8 cellular contexts compared by ENCODE assay signal in genomic region chr22:40951795-40952602, GRCh38. TPM values are rescaled to one million over a fixed set of nuclear protein-coding genes. Genes with fewer than 3 reads are reported as not detected.
DNase-seq lines count a peak whose midpoint lies in the region; ATAC-seq, FAIRE-seq and TF ChIP-seq lines count a peak whose summit lies in the region.

No MANE protein-coding gene starts in this region.

- POLR2A ChIA-PET in K562 (lab: Yijun Ruan, JAX): interaction anchor here (0.6 to 0.8 kb wide), 7 partner anchors 9 to 355 kb away, joined by 3 to 4 read pairs (median 3); partner anchors contain the start of gene RANGAP1

- in situ Hi-C loops in K562 (cut with MboI): loop anchor here (10.0 kb wide), 1 partner anchor 133 kb away; no protein-coding TSS in a partner anchor

- H3K9me3 ChIP-seq in K562 (replicated peaks; ENCODE audit: control insufficient read depth, insufficient read depth, low read depth, low read length) (no peaks in the 10 kb centered on the region), mesenchymal stem cell (ENCODE audit: control insufficient read depth, low read length) (no peaks in the 10 kb centered on the region), upper lobe of right lung (no peaks in the 10 kb centered on the region)

- H3K27me3 ChIP-seq in K562 (ENCODE audit: control insufficient read depth in 2 of 2, insufficient read depth in 2 of 2, low read length in 2 of 2) (no peaks in the 10 kb centered on the region), mesenchymal stem cell (ENCODE audit: control insufficient read depth in 1 of 2, insufficient read depth in 1 of 2, low read length in 2 of 2) (no peaks in the 10 kb centered on the region), upper lobe of right lung (no peaks in the 10 kb centered on the region)

- H3K9ac ChIP-seq in K562 (ENCODE audit: insufficient read depth in 1 of 2, low read depth in 2 of 2, low read length in 2 of 2) (peak overlapping the region; percentile 81 to 90), mesenchymal stem cell (ENCODE audit: low read length) (peak overlapping the region; percentile 98)

- H3K4me1 ChIP-seq in K562 (replicated peaks in 1 of 2; ENCODE audit: control insufficient read depth in 2 of 2, insufficient read depth in 2 of 2, low read length in 2 of 2): peaks cover 22 to 23% of the 10 kb centered on the region in 2 experiments; a peak in 4 of 5 replicates
- peaks cover 3% of the 10 kb centered on the region for H3K4me1 ChIP-seq in mesenchymal stem cell (ENCODE audit: control insufficient read depth, insufficient read depth, low read depth, low read length)
- peaks cover 19% of the 10 kb centered on the region for H3K4me1 ChIP-seq in upper lobe of right lung

- H3K79me2 ChIP-seq in K562 (ENCODE audit: control insufficient read depth, insufficient read depth, low read length): peaks cover 50% of the 10 kb centered on the region

- peak overlapping the region; percentile 70 for H4K91ac ChIP-seq in mesenchymal stem cell (ENCODE audit: low read length)

- CTCF ChIA-PET in K562 (lab: Yijun Ruan, JAX; ENCODE audit: low intra/inter-chr PET ratio): no interaction called here

- no peak for TF ChIP-seq EP300 in Ishikawa (IDR thresholded peaks at IDR 0.05; ENCODE audit: borderline replicate concordance)
- no peak for TF ChIP-seq EP300 in K562 (IDR thresholded peaks at IDR 0.05; ENCODE audit: low read length)

- H2BK5ac ChIP-seq in mesenchymal stem cell (ENCODE audit: low read depth, low read length, poor library complexity, severe bottlenecking): no peak overlapping the region

- H3K23ac ChIP-seq in mesenchymal stem cell (ENCODE audit: low read length in 2 of 2): no peak overlapping the region

- BruUV-seq in K562 (replicated peaks; lab: Mats Ljungman, UMichigan): TSS peak; percentile 66

- H3K18ac ChIP-seq in mesenchymal stem cell (ENCODE audit: low read depth in 1 of 2, low read length in 2 of 2): peak overlapping the region; percentile 91 to 97

- FAIRE-seq in K562 (lab: Jason Lieb, UNC): peak; percentile 11

- peak overlapping the region; percentile 74 for H4K8ac ChIP-seq in mesenchymal stem cell (ENCODE audit: low read length)

- peak overlapping the region; percentile 12 for H2BK15ac ChIP-seq in mesenchymal stem cell (ENCODE audit: low read depth, poor library complexity, severe bottlenecking)

- peaks cover 2% of the 10 kb centered on the region for H3K79me1 ChIP-seq in mesenchymal stem cell (replicated peaks; ENCODE audit: low read length, poor library complexity, severe bottlenecking)

- H2AFZ ChIP-seq in K562 (ENCODE audit: low read depth, low read length) (peak overlapping the region; percentile 61), mesenchymal stem cell (ENCODE audit: low read depth, low read length) (no peak overlapping the region)

- peak overlapping the region; percentile 23 for H2AK5ac ChIP-seq in mesenchymal stem cell (ENCODE audit: low read length, severe bottlenecking)

- TF ChIP-seq CTCF in K562 (IDR thresholded peaks at IDR 0.05 in 2 of 3, conservative IDR thresholded peaks at IDR 0.05 in 1 of 3; ENCODE audit: insufficient read depth in 2 of 3, low read depth in 1 of 3, low read length in 3 of 3): no peak
- no peak for TF ChIP-seq CTCF in upper lobe of right lung (IDR thresholded peaks at IDR 0.05)

- H3K27ac ChIP-seq in K562 (ENCODE audit: extremely low read depth, low read depth, low read length) (peak overlapping the region; percentile 77), mesenchymal stem cell (ENCODE audit: low read length, poor library complexity, severe bottlenecking) (peak overlapping the region; percentile 92), upper lobe of right lung (peak overlapping the region; percentile 97)

- H2BK120ac ChIP-seq in mesenchymal stem cell (ENCODE audit: low read depth, low read length): peak overlapping the region; percentile 68

- intact Hi-C loops in K562 (cut with micrococcal nuclease): loop anchor here (1.0 kb wide), 1 partner anchor 139 kb away; no protein-coding TSS in a partner anchor
- intact Hi-C loops in upper lobe of right lung (cut with DNase I): loop anchor here (5.0 kb wide), 1 partner anchor 140 kb away; the partner anchor contains the start of gene EP300

- H3K4ac ChIP-seq in mesenchymal stem cell (ENCODE audit: low read depth in 1 of 2, low read length in 2 of 2): peak overlapping the region; percentile 57 to 92

- no peaks in the 10 kb centered on the region for H4K20me1 ChIP-seq in K562 (replicated peaks; ENCODE audit: control insufficient read depth, insufficient read depth, low read length)

- TF ChIP-seq RAD21 in Ishikawa (IDR thresholded peaks at IDR 0.05; ENCODE audit: low read depth) (no peak), K562 (CRISPR knock-in tag; conservative IDR thresholded peaks at IDR 0.05 in 1 of 2, IDR thresholded peaks at IDR 0.05 in 1 of 2) (no peak)

- H3K4me3 ChIP-seq in K562 (peak overlapping the region; percentile 47), mesenchymal stem cell (ENCODE audit: insufficient read depth in 1 of 2, low read depth in 1 of 2, low read length in 2 of 2) (peak overlapping the region; percentile 68 to 95), upper lobe of right lung (peak overlapping the region; percentile 58)

- 0 out of 2 replicates have a peak, but pooled peaks have one; percentile 57 for TF ChIP-seq POLR2A in K562 (conservative IDR thresholded peaks at IDR 0.05)

- H3K4me2 ChIP-seq in K562 (ENCODE audit: insufficient read depth, low read length): peak overlapping the region; percentile 79
- H3K4me2 ChIP-seq in mesenchymal stem cell (ENCODE audit: low read length, poor library complexity, severe bottlenecking): peak overlapping the region; percentile 89

- H2BK12ac ChIP-seq in mesenchymal stem cell (ENCODE audit: low read length in 2 of 2): peak overlapping the region in 1 of 2 experiments; percentile 10

- H3K36me3 ChIP-seq in K562 (ENCODE audit: control insufficient read depth, insufficient read depth, low read length) (peaks cover 33% of the 10 kb centered on the region), mesenchymal stem cell (ENCODE audit: control insufficient read depth in 1 of 2, insufficient read depth in 2 of 2, low read depth in 1 of 2, low read length in 2 of 2) (peaks cover 14 to 32% of the 10 kb centered on the region in 2 experiments), upper lobe of right lung (peaks cover 31% of the 10 kb centered on the region)

- 0% methylated on average over 14 of the region's 21 CpGs for WGBS in K562 (ENCODE audit: insufficient coverage, low coverage, missing lambda C conversion rate)
- WGBS in mesenchymal stem cell: 16% methylated on average over 7 of the region's 21 CpGs

- peak; percentile 29 for ATAC-seq in K562
- ATAC-seq in upper lobe of right lung: no peak
- no peak for ATAC-seq in GM21723 (IDR thresholded peaks at IDR 0.05; ENCODE audit: unreplicated experiment)
- ATAC-seq in HG03139 (IDR thresholded peaks at IDR 0.05; ENCODE audit: unreplicated experiment): no peak

- DNase-seq in ELR (ENCODE audit: low read depth): peak; percentile 35
- DNase-seq in K562 (ENCODE audit: extremely low read depth in 1 of 4, low spot score in 3 of 4): peak in 1 of 4 experiments; percentile 17
- DNase-seq in mesenchymal stem cell: no peak
- DNase-seq in upper lobe of right lung: no peak
- no peak for DNase-seq in DMS53 (lab: John Stamatoyannopoulos, UW)

- peak overlapping the region in 1 of 2 experiments; percentile 68 for H3K14ac ChIP-seq in mesenchymal stem cell (ENCODE audit: low read length in 2 of 2)

- no peaks in the 10 kb centered on the region for H3K9me1 ChIP-seq in K562 (ENCODE audit: control insufficient read depth, insufficient read depth, low read length)

TF ChIP-seq in Ishikawa, 13 proteins besides CTCF, POLR2A, EP300 and RAD21:
- TF ChIP-seq TEAD4 (IDR thresholded peaks at IDR 0.05) (no peak), YY1 (IDR thresholded peaks at IDR 0.05; ENCODE audit: low read depth) (peak; percentile 79)
TF ChIP-seq in Ishikawa: peak in this region for 1.

TF ChIP-seq in K562, 482 proteins besides CTCF, POLR2A, EP300 and RAD21 (continues in another document):
- peak; percentile 13 for TF ChIP-seq TAF1 (IDR thresholded peaks at IDR 0.05; ENCODE audit: control insufficient read depth, extremely low read depth, insufficient read depth, low read length, severe bottlenecking)
- no peak for TF ChIP-seq NR2C2 (CRISPR knock-in tag; IDR thresholded peaks at IDR 0.05)
- TF ChIP-seq NR2C2 (tag; IDR thresholded peaks at IDR 0.05): peak; percentile 86
- no peak for TF ChIP-seq RBM14 (IDR thresholded peaks at IDR 0.05; ENCODE audit: borderline replicate concordance, insufficient read depth, low read depth, low read length)
- no peak for TF ChIP-seq PRMT5 (CRISPR knock-in tag; IDR thresholded peaks at IDR 0.05)
- TF ChIP-seq ZFX (CRISPR knock-in tag; IDR thresholded peaks at IDR 0.05): peak; percentile 51
- TF ChIP-seq ARID2 (IDR thresholded peaks at IDR 0.05): no peak
- no peak for TF ChIP-seq ZC3H4 (CRISPR knock-in tag; IDR thresholded peaks at IDR 0.05; ENCODE audit: borderline replicate concordance)

RNA-seq across cellular contexts. Expression of gene RBX1, which starts 0.8 kb away (rescaled TPM):
- total RNA-seq in K562 (2011; cell fraction: chromatin; rRNA removed; ENCODE audit: low replicate concordance): 33.6 and 46.2 TPM in 2 replicates
- 20.1 and 26.2 TPM in 2 replicates for total RNA-seq in K562 (2011; cell fraction: nucleolus; rRNA removed)
- total RNA-seq in K562 (2011; cell fraction: nucleoplasm; rRNA removed): 44.1 and 71.1 TPM in 2 replicates
- 52.7 and 61.3 TPM in 2 replicates for total RNA-seq in K562 (2014; rRNA removed)
- 66.9 and 72.6 TPM in 2 replicates for total RNA-seq in K562 (2014; rRNA removed; fragmentation: Illumina TruSeq; extraction: Trizol)
- 41.5 and 44.0 TPM in 2 replicates for total RNA-seq in K562 (2015; rRNA removed; fragmentation: Illumina TruSeq; extraction: Trizol)
- total RNA-seq in K562 (2021): 54.1 and 64.5 TPM in 2 replicates
- 97.5 and 115 TPM in 2 replicates for polyA plus RNA-seq in K562 (2011; rRNA removed)
- polyA plus RNA-seq in K562 (2011; cell fraction: cytosol; rRNA removed): 81.1 and 84.6 TPM in 2 replicates
- polyA plus RNA-seq in K562 (2011; cell fraction: nucleus; rRNA removed): 33.5 and 56.4 TPM in 2 replicates
- 49.0 and 111 TPM in 2 replicates for polyA plus RNA-seq in K562 (2012)
- polyA plus RNA-seq in K562 (2014; fragmentation: Illumina TruSeq; extraction: Trizol): 67.9 and 74.2 TPM in 2 replicates
- 100 to 1,000 TPM; 256 to 259 TPM for polyA plus RNA-seq in K562 (2014; fragmentation: Nextera tagmentation; extraction: Ambion mirVana)
- 119 and 128 TPM in 2 replicates for polyA plus RNA-seq in K562 (2014; rRNA removed)
- 25.3 and 26.9 TPM in 2 replicates for polyA minus RNA-seq in K562 (2011; rRNA and poly(A)+ RNA removed)
- polyA minus RNA-seq in K562 (2011; cell fraction: cytosol; rRNA and poly(A)+ RNA removed): 8.0 and 9.1 TPM in 2 replicates
- polyA minus RNA-seq in K562 (2011; cell fraction: nucleus; rRNA and poly(A)+ RNA removed): 8.5 and 14.8 TPM in 2 replicates
- polyA plus RNA-seq in mesenchymal stem cell (2013, experiment 1 of 2): 83.2 TPM
- polyA plus RNA-seq in mesenchymal stem cell (2013, experiment 2 of 2): 87.8 TPM
- total RNA-seq in upper lobe of right lung: 45.6 TPM
